In genomic region chr13:57627663-57628062, GRCh38 we compare ENCODE assay signal across 8 cellular contexts. TPM values are rescaled to one million over a fixed set of nuclear protein-coding genes. Genes with fewer than 3 reads are reported as not detected.
A peak's percentile ranks its signal among the peaks of the same experiment; 100 is the strongest.
DNase-seq lines count a peak whose midpoint lies in the region; FAIRE-seq lines count a peak whose summit lies in the region.

No MANE protein-coding gene starts in this region.

- H2BK15ac ChIP-seq in neuronal stem cell (ENCODE audit: low read length): no peak overlapping the region

- H4K91ac ChIP-seq in neuronal stem cell (ENCODE audit: low read depth, low read length, poor library complexity): no peak overlapping the region

- H3K27me3 ChIP-seq in neuronal stem cell (ENCODE audit: control insufficient read depth in 3 of 3, insufficient read depth in 3 of 3, low read depth in 1 of 3, low read length in 3 of 3): peaks cover 0 to 7% (median 0%) of the 10 kb centered on the region in 3 experiments

- no peak overlapping the region for H2BK12ac ChIP-seq in neuronal stem cell (ENCODE audit: low read length)

- peaks cover under 1 to 6% of the 10 kb centered on the region in 2 donors for H3K9me3 ChIP-seq in neuronal stem cell (replicated peaks in 1 of 2; ENCODE audit: control insufficient read depth in 2 of 2, insufficient read depth in 1 of 2, low read depth in 1 of 2, low read length in 2 of 2)

- FAIRE-seq in HTR-8/SVneo (lab: Jason Lieb, UNC): no peak

- H2BK120ac ChIP-seq in neuronal stem cell (ENCODE audit: low read depth, low read length): no peak overlapping the region

- no peak overlapping the region for H3K18ac ChIP-seq in neuronal stem cell (ENCODE audit: low read length)

- no CpG with 5 or more reads among the region's 3 CpGs for WGBS in neuronal stem cell (ENCODE audit: extremely low coverage in 2 of 2, insufficient read length in 2 of 2, insufficient replicate concordance in 1 of 2), 2 donors

- H3K4me2 ChIP-seq in neuronal stem cell (ENCODE audit: insufficient read depth, low read length, poor library complexity, severe bottlenecking): no peak overlapping the region

- no peak overlapping the region for H2AFZ ChIP-seq in neuronal stem cell (ENCODE audit: low read length)

- H2AK5ac ChIP-seq in neuronal stem cell (ENCODE audit: low read depth, low read length): no peak overlapping the region

- no peak overlapping the region for H3K23ac ChIP-seq in neuronal stem cell (ENCODE audit: low read depth, low read length, poor library complexity)

- no peak overlapping the region for H3K27ac ChIP-seq in neuronal stem cell (replicated peaks; ENCODE audit: low read length)

- H3K9ac ChIP-seq in neuronal stem cell (ENCODE audit: low read depth, low read length, poor library complexity): no peak overlapping the region

- no peak overlapping the region for H4K8ac ChIP-seq in neuronal stem cell (ENCODE audit: low read depth, low read length)

- H2BK5ac ChIP-seq in neuronal stem cell (ENCODE audit: low read length): no peak overlapping the region

- H3K14ac ChIP-seq in neuronal stem cell (ENCODE audit: low read length): no peak overlapping the region

- H3K79me1 ChIP-seq in neuronal stem cell (ENCODE audit: low read depth, low read length): peaks cover 4% of the 10 kb centered on the region

- DNase-seq in NCI-H1694 treated with DMSO at 0.1 percent for 48 hours (lab: John Stamatoyannopoulos, UW) (peak; percentile 58), NCI-H1694 (lab: John Stamatoyannopoulos, UW) (no peak), HTR-8/SVneo (ENCODE audit: insufficient read length, low spot score) (peak; percentile 9), SHP77 treated with DMSO at 0.1 percent for 48 hours (lab: John Stamatoyannopoulos, UW) (peak; percentile 32), iPS-NIHi7 (ENCODE audit: extremely low spot score) (peak; percentile 10), cortex of kidney (lab: John Stamatoyannopoulos, UW) (no peak), neuronal stem cell (ENCODE audit: low spot score) (no peak)
- no peak for DNase-seq in activated CD4-positive, CD25-positive, alpha-beta regulatory T cell treated with anti-CD3 and anti-CD28 coated beads, Interleukin-2, amount 50 U/mL, for 72 hours

- peaks cover 0 to 1% of the 10 kb centered on the region in 2 donors for H3K4me1 ChIP-seq in neuronal stem cell (ENCODE audit: control insufficient read depth in 2 of 2, insufficient read depth in 1 of 2, low read depth in 1 of 2, low read length in 2 of 2)

- peaks cover 0 to 4% of the 10 kb centered on the region in 2 donors for H3K36me3 ChIP-seq in neuronal stem cell (replicated peaks in 1 of 2; ENCODE audit: control insufficient read depth in 2 of 2, insufficient read depth in 2 of 2, low read length in 2 of 2)

- no peak overlapping the region for H3K4me3 ChIP-seq in neuronal stem cell (ENCODE audit: low read length in 2 of 2)

- no peak overlapping the region for H3K4ac ChIP-seq in neuronal stem cell (ENCODE audit: low read length)

RNA-seq across cellular contexts. Expression of gene PCDH17, which starts 3.9 kb away (rescaled TPM):
- 12.3 TPM for polyA plus RNA-seq in neuronal stem cell (2013, experiment 1 of 2)
- 13.1 TPM for polyA plus RNA-seq in neuronal stem cell (2013, experiment 2 of 2)

Comparison
In these comparisons a context has a peak if more than half of its experiments do, and no peak if none do; other contexts are left out.
1. DNase-seq: peak in NCI-H1694 treated with DMSO at 0.1 percent for 48 hours (single experiment), HTR-8/SVneo (single experiment), SHP77 treated with DMSO at 0.1 percent for 48 hours (single experiment) and iPS-NIHi7 (single experiment); none in NCI-H1694 (single experiment), activated CD4-positive, CD25-positive, alpha-beta regulatory T cell treated with anti-CD3 and anti-CD28 coated beads, Interleukin-2, amount 50 U/mL, for 72 hours (single experiment), cortex of kidney (single experiment) and neuronal stem cell (single experiment).